1 cellular context compared by ENCODE assay signal in genomic region chr6:155187994-155188706, GRCh38.
TF ChIP-seq lines count a peak whose summit lies in the region.

No MANE protein-coding gene starts in this region.

TF ChIP-seq in GM12878, 131 proteins besides CTCF, POLR2A, EP300 and RAD21 (continued from another document):
- TF ChIP-seq CBX5 (IDR thresholded peaks at IDR 0.05; ENCODE audit: low read depth) (no peak), SRF (IDR thresholded peaks at IDR 0.05; ENCODE audit: low read depth in 2 of 2, low read length in 2 of 2) (no peak), CHD2 (IDR thresholded peaks at IDR 0.05; ENCODE audit: borderline replicate concordance, low read depth, low read length) (no peak)
